ENCODE assay signal across 17 cellular contexts in the genomic region with DNA sequence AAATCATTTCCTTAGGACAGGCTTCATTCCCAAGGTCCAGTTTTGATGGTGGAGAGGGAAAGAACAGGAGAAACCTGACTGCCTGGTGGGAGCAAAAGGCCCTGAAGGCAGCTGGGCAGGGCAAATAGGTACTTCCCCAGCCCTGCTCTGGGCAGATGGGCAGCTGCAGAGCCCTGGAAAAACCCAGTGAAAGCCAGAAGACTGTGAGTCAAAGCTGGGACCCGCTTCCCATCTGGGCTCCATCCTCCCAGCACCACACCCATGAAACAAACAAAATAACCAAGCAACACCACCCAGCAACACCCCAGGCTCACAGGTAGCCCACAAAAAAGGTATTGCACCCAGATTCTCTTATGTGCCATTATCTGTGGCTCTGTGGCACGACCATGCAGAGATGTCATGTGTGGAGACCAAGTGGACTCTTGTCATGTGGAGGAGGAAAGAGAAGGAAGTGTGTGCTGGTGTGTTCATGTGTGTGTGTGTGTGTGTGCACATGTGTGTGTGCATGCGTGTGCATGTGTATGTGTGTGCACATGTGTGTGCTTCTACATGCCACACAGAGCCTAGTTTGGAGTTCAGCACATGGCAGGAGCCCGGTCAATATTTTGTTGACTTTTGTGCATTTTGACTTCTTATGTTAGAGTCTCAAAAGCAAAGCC. TPM values are rescaled to one million over a fixed set of nuclear protein-coding genes. Genes with fewer than 3 reads are reported as not detected.
DNase-seq lines count a peak whose midpoint lies in the region; ATAC-seq and TF ChIP-seq lines count a peak whose summit lies in the region.
"Had no signal": no experiment of that assay in that cellular context is flagged by ENCODE, and none has a peak within 500 bp of the region (broad histone marks: within the 10 kb centered on the region; RNA-seq: fewer than 3 reads in every experiment).

No MANE protein-coding gene starts in this region.

- no peak overlapping the region for H4K5ac ChIP-seq in H9 (ENCODE audit: insufficient read length, low read depth, low read length)

- H3K4me1 ChIP-seq in colonic mucosa (peaks cover 10% of the 10 kb centered on the region), mucosa of descending colon (ENCODE audit: low read depth) (peaks cover 52% of the 10 kb centered on the region), transverse colon (peaks cover 15 to 83% (median 53%) of the 10 kb centered on the region in 4 donors), H9 (ENCODE audit: insufficient read depth, low read length) (no peaks in the 10 kb centered on the region)

- TF ChIP-seq CTCF in colonic mucosa (IDR thresholded peaks at IDR 0.05) (no peak), mucosa of descending colon (IDR thresholded peaks at IDR 0.05) (no peak), transverse colon (IDR thresholded peaks at IDR 0.05) (no peak), H9 (conservative IDR thresholded peaks at IDR 0.05) (no peak)

- CTCF ChIA-PET in activated CD8-positive, alpha-beta memory T cell treated with anti-CD3 and anti-CD28 coated beads, Interleukin-2, amount 10 ng/mL, durations not matched to agents 7 days and 5 days (lab: Charles Lee): interaction anchor here (1.1 kb wide), 1 partner anchor 128 kb away, joined by 4 read pairs; no protein-coding TSS in a partner anchor

- H3K56ac ChIP-seq in H9 (ENCODE audit: insufficient read length, low read depth, low read length): no peak overlapping the region

- H2BK5ac ChIP-seq in H9 (ENCODE audit: insufficient read length, low read length): no peak overlapping the region

- H3K4me2 ChIP-seq in H9 (ENCODE audit: insufficient read depth, insufficient read length, low read length): no peak overlapping the region

- H3K27me3 ChIP-seq in colonic mucosa (no peaks in the 10 kb centered on the region), transverse colon (no peaks in the 10 kb centered on the region), H9 (ENCODE audit: insufficient read depth, low read length) (no peaks in the 10 kb centered on the region)

- H3K36me3 ChIP-seq in colonic mucosa (no peaks in the 10 kb centered on the region), mucosa of descending colon (ENCODE audit: low read depth) (no peaks in the 10 kb centered on the region), transverse colon (no peaks in the 10 kb centered on the region)

- H2AFZ ChIP-seq in H9 (ENCODE audit: low read length): no peak overlapping the region
- H2AFZ ChIP-seq: GM23248 had no signal

- H3K9me3 Mint-ChIP-seq in activated CD8-positive, alpha-beta memory T cell treated with anti-CD3 and anti-CD28 coated beads, Interleukin-2, amount 10 ng/mL, durations not matched to agents 7 days and 5 days (ENCODE audit: low read depth): no peaks in the 10 kb centered on the region
- H3K9me3 Mint-ChIP-seq in activated T-cell treated with anti-CD3 and anti-CD28 coated beads, Interleukin-2, amount 50 U/mL, for 24 hours: no peaks in the 10 kb centered on the region
- no peaks in the 10 kb centered on the region for H3K9me3 Mint-ChIP-seq in H9

- H3K27me3 Mint-ChIP-seq in activated CD8-positive, alpha-beta memory T cell treated with anti-CD3 and anti-CD28 coated beads, Interleukin-2, amount 10 ng/mL, durations not matched to agents 7 days and 5 days: peaks cover 11% of the 10 kb centered on the region
- peaks cover 5% of the 10 kb centered on the region for H3K27me3 Mint-ChIP-seq in activated T-cell treated with anti-CD3 and anti-CD28 coated beads, Interleukin-2, amount 50 U/mL, for 24 hours
- no peaks in the 10 kb centered on the region for H3K27me3 Mint-ChIP-seq in H9 (ENCODE audit: low read depth)

- no peak overlapping the region for H2BK15ac ChIP-seq in H9 (ENCODE audit: low read depth, low read length)

- no peaks in the 10 kb centered on the region for H4K20me1 ChIP-seq in H9 (ENCODE audit: control insufficient read depth, insufficient read depth, insufficient read length)

- in situ Hi-C loops in transverse colon (cut with MboI; ENCODE audit: low pct_ligation_motif_present in 1 of 4, low pct_unique_long_range_greater_than_20kb in 1 of 4, low sequenced_read_pairs in 3 of 4): no loop called here

- no peak overlapping the region for H2BK20ac ChIP-seq in H9 (ENCODE audit: low read depth, low read length, poor library complexity, severe bottlenecking)

- H3K4me3 ChIP-seq in colonic mucosa (no peak overlapping the region), mucosa of descending colon (no peak overlapping the region), transverse colon (no peak overlapping the region)
- H3K4me3 ChIP-seq: GM23248 had no signal

- H3K79me1 ChIP-seq in H9 (ENCODE audit: insufficient read depth, low read depth, low read length, poor library complexity, severe bottlenecking): no peaks in the 10 kb centered on the region

- no peak overlapping the region for H3K18ac ChIP-seq in H9 (ENCODE audit: insufficient read length, low read depth, low read length)

- peak; percentile 2 for DNase-seq in activated CD8-positive, alpha-beta memory T cell treated with anti-CD3 and anti-CD28 coated beads, Interleukin-2, amount 10 ng/mL, durations not matched to agents 7 days and 5 days
- no peak for DNase-seq in activated CD8-positive, alpha-beta memory T cell treated with anti-CD3 and anti-CD28 coated beads for 24 hours
- peak; percentile 68 for DNase-seq in colonic mucosa
- DNase-seq in mucosa of descending colon: peak in 1 of 3 donors; percentile 57
- DNase-seq in transverse colon: no peak
- DNase-seq in activated T-cell treated with anti-CD3 and anti-CD28 coated beads, Interleukin-2, amount 50 U/mL, for 24 hours: no peak
- DNase-seq in H9: no peak
- no peak for DNase-seq in stimulated activated naive CD4-positive, alpha-beta T cell treated with Interleukin-2 at 50 U/mL for 16 hours (lab: John Stamatoyannopoulos, UW)
- DNase-seq: COR-L47, GM23248, KBM-7, NCI-H1092, NCI-H1694, NCI-H446 had no signal

- H3K36me3 Mint-ChIP-seq in activated CD8-positive, alpha-beta memory T cell treated with anti-CD3 and anti-CD28 coated beads, Interleukin-2, amount 10 ng/mL, durations not matched to agents 7 days and 5 days: no peaks in the 10 kb centered on the region
- H3K36me3 Mint-ChIP-seq in activated T-cell treated with anti-CD3 and anti-CD28 coated beads, Interleukin-2, amount 50 U/mL, for 24 hours (ENCODE audit: low read depth): no peaks in the 10 kb centered on the region
- H3K36me3 Mint-ChIP-seq in H9 (ENCODE audit: insufficient read depth in 1 of 3, low read depth in 3 of 3): no peaks in the 10 kb centered on the region

- no peak overlapping the region for H3K14ac ChIP-seq in H9 (ENCODE audit: insufficient read depth, low read length)

- H2BK12ac ChIP-seq in H9 (ENCODE audit: insufficient read length, low read depth, low read length): no peak overlapping the region

- H2AK5ac ChIP-seq in H9 (ENCODE audit: insufficient read length, low read length): no peak overlapping the region

- H3K27ac ChIP-seq in colonic mucosa: no peak overlapping the region
- peak overlapping the region; percentile 67 to 86 (median 72) for H3K27ac ChIP-seq in transverse colon
- no peak overlapping the region for H3K27ac ChIP-seq in H9 (ENCODE audit: insufficient read length, low read depth, low read length)
- H3K27ac ChIP-seq: 22Rv1, GM23248, HL-60 had no signal

- no peak for TF ChIP-seq EP300 in transverse colon (IDR thresholded peaks at IDR 0.05; ENCODE audit: low read depth)

- intact Hi-C loops in colonic mucosa (cut with DNase I) (no loop called here), mucosa of descending colon (cut with DNase I, micrococcal nuclease) (no loop called here), transverse colon (cut with DNase I; ENCODE audit: low total_unique reads) (no loop called here)

- no peak overlapping the region for H4K8ac ChIP-seq in H9 (replicated peaks; ENCODE audit: insufficient read length, low read depth, low read length)

- no peaks in the 10 kb centered on the region for H3K9me3 ChIP-seq in colonic mucosa
- H3K9me3 ChIP-seq in mucosa of descending colon: no peaks in the 10 kb centered on the region
- H3K9me3 ChIP-seq in transverse colon: no peaks in the 10 kb centered on the region
- no peaks in the 10 kb centered on the region for H3K9me3 ChIP-seq in H9 (ENCODE audit: control insufficient read depth, low read depth, low read length)

- no peak overlapping the region for H2BK120ac ChIP-seq in H9 (ENCODE audit: low read depth, low read length, poor library complexity, severe bottlenecking)

- H3K4ac ChIP-seq in H9 (ENCODE audit: low read depth, low read length): no peak overlapping the region

- TF ChIP-seq POLR2A in transverse colon (IDR thresholded peaks at IDR 0.05): no peak

- WGBS in transverse colon (ENCODE audit: low coverage in 1 of 2), 2 donors: 61% methylated on average over 4 of the region's 4 CpGs; no CpG with 5 or more reads in 1 of the 2 donors
- no CpG with 5 or more reads among the region's 4 CpGs for whole genome bisulfite sequencing in H9 (ENCODE audit: extremely low coverage, insufficient read length, low lambda C conversion rate)

- no peak overlapping the region for H3K23ac ChIP-seq in H9 (ENCODE audit: insufficient read length, low read depth, low read length)

- H3K23me2 ChIP-seq in H9 (ENCODE audit: insufficient read length, low read depth, low read length, poor library complexity, severe bottlenecking): no peaks in the 10 kb centered on the region

- H4K91ac ChIP-seq in H9 (ENCODE audit: insufficient read length, low read depth, low read length): no peak overlapping the region

- no peak for ATAC-seq in activated CD8-positive, alpha-beta memory T cell treated with anti-CD3 and anti-CD28 coated beads, Interleukin-2, amount 10 ng/mL, durations not matched to agents 7 days and 5 days
- ATAC-seq in mucosa of descending colon: peak; percentile 67

- H3K27ac Mint-ChIP-seq in activated CD8-positive, alpha-beta memory T cell treated with anti-CD3 and anti-CD28 coated beads, Interleukin-2, amount 10 ng/mL, durations not matched to agents 7 days and 5 days: no peak overlapping the region
- no peak overlapping the region for H3K27ac Mint-ChIP-seq in activated T-cell treated with anti-CD3 and anti-CD28 coated beads, Interleukin-2, amount 50 U/mL, for 24 hours
- no peak overlapping the region for H3K27ac Mint-ChIP-seq in H9

- H3T11ph ChIP-seq in H9 (ENCODE audit: low read length): no peak overlapping the region

- H3K79me2 ChIP-seq in H9 (ENCODE audit: insufficient read depth, low read length): no peaks in the 10 kb centered on the region

- H3K9ac ChIP-seq in colonic mucosa (ENCODE audit: low read depth in 2 of 2, low read length in 2 of 2) (peak overlapping the region in 1 of 2 donors; percentile 54), H9 (ENCODE audit: extremely low read depth, insufficient read length, low read length) (no peak overlapping the region)
- H3K9ac ChIP-seq: GM23248 had no signal

- peaks cover 19% of the 10 kb centered on the region for H3K4me1 Mint-ChIP-seq in activated CD8-positive, alpha-beta memory T cell treated with anti-CD3 and anti-CD28 coated beads, Interleukin-2, amount 10 ng/mL, durations not matched to agents 7 days and 5 days
- H3K4me1 Mint-ChIP-seq in activated T-cell treated with anti-CD3 and anti-CD28 coated beads, Interleukin-2, amount 50 U/mL, for 24 hours (ENCODE audit: low read depth): peaks cover 11% of the 10 kb centered on the region
- H3K4me1 Mint-ChIP-seq in H9: peaks cover 3 to 7% of the 10 kb centered on the region in 2 experiments; a peak in 3 of 4 replicates

- no peak overlapping the region for H3K4me3 Mint-ChIP-seq in activated CD8-positive, alpha-beta memory T cell treated with anti-CD3 and anti-CD28 coated beads, Interleukin-2, amount 10 ng/mL, durations not matched to agents 7 days and 5 days
- H3K4me3 Mint-ChIP-seq in activated T-cell treated with anti-CD3 and anti-CD28 coated beads, Interleukin-2, amount 50 U/mL, for 24 hours: no peak overlapping the region
- H3K4me3 Mint-ChIP-seq in H9: no peak overlapping the region

RNA-seq across cellular contexts. Expression of a gene that starts 9.8 kb away (rescaled TPM):
- not detected for total RNA-seq in activated CD8-positive, alpha-beta memory T cell treated with anti-CD3 and anti-CD28 coated beads, Interleukin-2, amount 10 ng/mL, durations not matched to agents 7 days and 5 days
- total RNA-seq in colonic mucosa (100 to 1,000 TPM in 1 of 2 donors, 10 to 100 TPM in 1; 76.8 to 110 TPM), mucosa of descending colon (100 to 1,000 TPM in 2 of 3 donors, 10 to 100 TPM in 1; 62.3 to 176 (median 121) TPM), transverse colon (100 to 1,000 TPM in 2 of 4 donors, 10 to 100 TPM in 2; 35.2 to 167 (median 77.1) TPM), H9 (2021) (not detected in 2 replicates)
- total RNA-seq: GM23248, SK-MEL-5 had no signal

RNA-seq across cellular contexts. Expression of a gene that starts 24.0 kb away (rescaled TPM):
- total RNA-seq in activated CD8-positive, alpha-beta memory T cell treated with anti-CD3 and anti-CD28 coated beads, Interleukin-2, amount 10 ng/mL, durations not matched to agents 7 days and 5 days: 10 to 100 TPM; 16.5 to 27.1 TPM
- total RNA-seq in colonic mucosa: 10 to 100 TPM; 15.9 to 18.8 TPM
- 10 to 100 TPM; 28.8 to 33.6 (median 32.5) TPM for total RNA-seq in mucosa of descending colon
- 10 to 100 TPM; 25.7 to 43.6 (median 26.7) TPM for total RNA-seq in transverse colon
- 0.70 and 0.77 TPM in 2 replicates for total RNA-seq in H9 (2021)

Comparison
In these comparisons a context has a peak if more than half of its experiments do, and no peak if none do; other contexts are left out.
1. DNase-seq: peak in activated CD8-positive, alpha-beta memory T cell treated with anti-CD3 and anti-CD28 coated beads, Interleukin-2, amount 10 ng/mL, durations not matched to agents 7 days and 5 days (single experiment) and colonic mucosa (single experiment); none in activated CD8-positive, alpha-beta memory T cell treated with anti-CD3 and anti-CD28 coated beads for 24 hours (single experiment), transverse colon (single experiment), activated T-cell treated with anti-CD3 and anti-CD28 coated beads, Interleukin-2, amount 50 U/mL, for 24 hours (single experiment), H9 (single experiment) and stimulated activated naive CD4-positive, alpha-beta T cell treated with Interleukin-2 at 50 U/mL for 16 hours (single experiment).
2. H3K27ac ChIP-seq: peak in transverse colon (4 of 4); none in colonic mucosa (single experiment) and H9 (single experiment).
3. RNA of a gene that starts 9.8 kb away (total RNA-seq): 62.3 to 176 TPM in mucosa of descending colon, 76.8 to 110 TPM in colonic mucosa and 35.2 to 167 TPM in transverse colon; not detected in activated CD8-positive, alpha-beta memory T cell treated with anti-CD3 and anti-CD28 coated beads, Interleukin-2, amount 10 ng/mL, durations not matched to agents 7 days and 5 days and not detected in H9; every median in the first group is over 10 times any median in the second.